In genomic region chr11:17209939-17210245, GRCh38 we compare ENCODE assay signal across 1 cellular context.
TF ChIP-seq lines count a peak whose summit lies in the region.

No MANE protein-coding gene starts in this region.

TF ChIP-seq in HepG2, 621 proteins besides CTCF, POLR2A, EP300 and RAD21 (continued from another document):
- TF ChIP-seq SNAPC4 (CRISPR knock-in tag; IDR thresholded peaks at IDR 0.05) (no peak), TCF12 (IDR thresholded peaks at IDR 0.05) (no peak), TCF12 (CRISPR knock-in tag; IDR thresholded peaks at IDR 0.05) (no peak), ZNF788 (CRISPR knock-in tag; IDR thresholded peaks at IDR 0.05; ENCODE audit: borderline replicate concordance) (no peak), ZNF317 (CRISPR knock-in tag; IDR thresholded peaks at IDR 0.05) (no peak), ZNF678 (CRISPR knock-in tag; IDR thresholded peaks at IDR 0.05) (no peak), ARHGAP35 (CRISPR knock-in tag; IDR thresholded peaks at IDR 0.05; ENCODE audit: borderline replicate concordance) (no peak), ZBTB20 (CRISPR knock-in tag; IDR thresholded peaks at IDR 0.05; ENCODE audit: borderline replicate concordance, low read depth) (no peak), ZNF567 (CRISPR knock-in tag; IDR thresholded peaks at IDR 0.05; ENCODE audit: borderline replicate concordance) (no peak)
